Comparison of ENCODE assay signal across 1 cellular context in genomic region chr6:155328539-155329459, GRCh38.
TF ChIP-seq lines count a peak whose summit lies in the region.

No MANE protein-coding gene starts in this region.

TF ChIP-seq in HepG2, 621 proteins besides CTCF, POLR2A, EP300 and RAD21 (continued from another document and continues in another):
- TF ChIP-seq ARID4A (CRISPR knock-in tag; IDR thresholded peaks at IDR 0.05; ENCODE audit: borderline replicate concordance) (peak; percentile 54; the same call in 1 of the 2 replicates), ZBTB26 (CRISPR knock-in tag; IDR thresholded peaks at IDR 0.05; ENCODE audit: borderline replicate concordance) (peak; percentile 56), AGO2 (optimal IDR thresholded peaks at IDR 0.05; ENCODE audit: low read depth, low read length) (no peak), PPARG (CRISPR knock-in tag; conservative IDR thresholded peaks at IDR 0.05) (peak; percentile 55), TGIF2 (CRISPR knock-in tag; IDR thresholded peaks at IDR 0.05) (peak; percentile 80), CBFB (CRISPR knock-in tag; IDR thresholded peaks at IDR 0.05) (no peak; the same call in 1 of the 2 replicates), SIN3B (IDR thresholded peaks at IDR 0.05; ENCODE audit: low read length) (no peak), ZNF276 (CRISPR knock-in tag; IDR thresholded peaks at IDR 0.05; ENCODE audit: low read depth) (no peak), KIAA2018 (CRISPR knock-in tag; IDR thresholded peaks at IDR 0.05; ENCODE audit: borderline replicate concordance) (no peak), REXO4 (CRISPR knock-in tag; IDR thresholded peaks at IDR 0.05; ENCODE audit: borderline replicate concordance) (no peak), ZNF460 (CRISPR knock-in tag; IDR thresholded peaks at IDR 0.05; ENCODE audit: borderline replicate concordance) (no peak; the same call in 1 of the 2 replicates), DZIP1 (CRISPR knock-in tag; IDR thresholded peaks at IDR 0.05) (no peak; the same call in 1 of the 2 replicates), CREB1 (IDR thresholded peaks at IDR 0.05) (peak; percentile 26; the same call in 1 of the 2 replicates), CREB1 (CRISPR knock-in tag; IDR thresholded peaks at IDR 0.05) (peak; percentile 81; the same call in 1 of the 2 replicates), MXD1 (CRISPR knock-in tag; IDR thresholded peaks at IDR 0.05) (no peak), ZNF773 (CRISPR knock-in tag; IDR thresholded peaks at IDR 0.05; ENCODE audit: borderline replicate concordance) (no peak), YY1 (IDR thresholded peaks at IDR 0.05; ENCODE audit: insufficient read depth, insufficient replicate concordance, low read depth, low read length) (peak; percentile 77), ZBTB38 (CRISPR knock-in tag; IDR thresholded peaks at IDR 0.05) (peak; percentile 83; the same call in 1 of the 2 replicates), HNF4G (IDR thresholded peaks at IDR 0.05; ENCODE audit: borderline replicate concordance, low read depth, low read length) (peak; percentile 58), HNF4G (CRISPR knock-in tag; IDR thresholded peaks at IDR 0.05; ENCODE audit: borderline replicate concordance, low read depth) (0 out of 2 replicates have a peak, but pooled peaks have one; percentile 29), POLR2AphosphoS5 (IDR thresholded peaks at IDR 0.05; ENCODE audit: low read depth, low read length) (peak; percentile 95), PHF5A (CRISPR knock-in tag; IDR thresholded peaks at IDR 0.05; ENCODE audit: low read depth, unreplicated experiment) (no peak)
- TF ChIP-seq, protein P1, sequence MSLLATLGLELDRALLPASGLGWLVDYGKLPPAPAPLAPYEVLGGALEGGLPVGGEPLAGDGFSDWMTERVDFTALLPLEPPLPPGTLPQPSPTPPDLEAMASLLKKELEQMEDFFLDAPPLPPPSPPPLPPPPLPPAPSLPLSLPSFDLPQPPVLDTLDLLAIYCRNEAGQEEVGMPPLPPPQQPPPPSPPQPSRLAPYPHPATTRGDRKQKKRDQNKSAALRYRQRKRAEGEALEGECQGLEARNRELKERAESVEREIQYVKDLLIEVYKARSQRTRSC (CRISPR knock-in tag; IDR thresholded peaks at IDR 0.05; ENCODE audit: low read depth): peak; percentile 44; the same call in 1 of the 2 replicates
- TF ChIP-seq, protein P2, sequence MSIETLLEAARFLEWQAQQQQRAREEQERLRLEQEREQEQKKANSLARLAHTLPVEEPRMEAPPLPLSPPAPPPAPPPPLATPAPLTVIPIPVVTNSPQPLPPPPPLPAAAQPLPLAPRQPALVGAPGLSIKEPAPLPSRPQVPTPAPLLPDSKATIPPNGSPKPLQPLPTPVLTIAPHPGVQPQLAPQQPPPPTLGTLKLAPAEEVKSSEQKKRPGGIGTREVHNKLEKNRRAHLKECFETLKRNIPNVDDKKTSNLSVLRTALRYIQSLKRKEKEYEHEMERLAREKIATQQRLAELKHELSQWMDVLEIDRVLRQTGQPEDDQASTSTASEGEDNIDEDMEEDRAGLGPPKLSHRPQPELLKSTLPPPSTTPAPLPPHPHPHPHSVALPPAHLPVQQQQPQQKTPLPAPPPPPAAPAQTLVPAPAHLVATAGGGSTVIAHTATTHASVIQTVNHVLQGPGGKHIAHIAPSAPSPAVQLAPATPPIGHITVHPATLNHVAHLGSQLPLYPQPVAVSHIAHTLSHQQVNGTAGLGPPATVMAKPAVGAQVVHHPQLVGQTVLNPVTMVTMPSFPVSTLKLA (IDR thresholded peaks at IDR 0.05): no peak
- TF ChIP-seq, protein P3, sequence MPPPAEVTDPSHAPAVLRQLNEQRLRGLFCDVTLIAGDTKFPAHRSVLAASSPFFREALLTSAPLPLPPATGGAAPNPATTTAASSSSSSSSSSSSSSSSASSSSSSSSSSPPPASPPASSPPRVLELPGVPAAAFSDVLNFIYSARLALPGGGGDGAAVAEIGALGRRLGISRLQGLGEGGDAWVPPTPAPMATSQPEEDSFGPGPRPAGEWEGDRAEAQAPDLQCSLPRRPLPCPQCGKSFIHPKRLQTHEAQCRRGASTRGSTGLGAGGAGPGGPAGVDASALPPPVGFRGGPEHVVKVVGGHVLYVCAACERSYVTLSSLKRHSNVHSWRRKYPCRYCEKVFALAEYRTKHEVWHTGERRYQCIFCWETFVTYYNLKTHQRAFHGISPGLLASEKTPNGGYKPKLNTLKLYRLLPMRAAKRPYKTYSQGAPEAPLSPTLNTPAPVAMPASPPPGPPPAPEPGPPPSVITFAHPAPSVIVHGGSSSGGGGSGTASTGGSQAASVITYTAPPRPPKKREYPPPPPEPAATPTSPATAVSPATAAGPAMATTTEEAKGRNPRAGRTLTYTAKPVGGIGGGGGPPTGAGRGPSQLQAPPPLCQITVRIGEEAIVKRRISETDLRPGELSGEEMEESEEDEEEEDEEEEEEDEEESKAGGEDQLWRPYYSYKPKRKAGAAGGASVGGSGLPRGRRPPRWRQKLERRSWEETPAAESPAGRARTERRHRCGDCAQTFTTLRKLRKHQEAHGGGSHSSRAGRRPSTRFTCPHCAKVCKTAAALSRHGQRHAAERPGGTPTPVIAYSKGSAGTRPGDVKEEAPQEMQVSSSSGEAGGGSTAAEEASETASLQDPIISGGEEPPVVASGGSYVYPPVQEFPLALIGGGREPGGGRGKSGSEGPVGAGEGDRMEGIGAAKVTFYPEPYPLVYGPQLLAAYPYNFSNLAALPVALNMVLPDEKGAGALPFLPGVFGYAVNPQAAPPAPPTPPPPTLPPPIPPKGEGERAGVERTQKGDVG (CRISPR knock-in tag; IDR thresholded peaks at IDR 0.05; ENCODE audit: borderline replicate concordance): peak; percentile 75
